Comparison of ENCODE assay signal across 26 cellular contexts in the genomic region with DNA sequence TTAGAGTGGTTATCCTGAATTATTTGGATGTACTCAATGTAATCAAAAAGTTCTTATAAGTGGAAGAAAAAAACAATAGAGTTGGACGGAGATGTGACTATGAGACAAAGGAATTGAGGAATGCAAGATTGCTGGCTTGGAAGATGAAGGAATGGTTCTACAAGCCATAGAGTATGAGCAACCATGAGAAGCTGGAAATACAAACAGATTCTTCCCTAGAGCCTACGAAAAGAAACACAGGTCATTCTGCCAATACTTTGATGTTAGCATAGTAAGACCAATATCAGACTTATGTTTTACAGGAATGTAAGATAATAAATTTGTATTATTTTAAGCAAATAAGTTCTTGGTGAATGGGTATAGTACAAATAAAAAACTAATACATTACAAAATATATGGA.
DNase-seq lines count a peak whose midpoint lies in the region; ATAC-seq and TF ChIP-seq lines count a peak whose summit lies in the region.
"Had no signal": no experiment of that assay in that cellular context is flagged by ENCODE, and none has a peak within 500 bp of the region (broad histone marks: within the 10 kb centered on the region; RNA-seq: fewer than 3 reads in every experiment).

No MANE protein-coding gene starts in this region.

- TF ChIP-seq CTCF in LNCaP clone FGC (IDR thresholded peaks at IDR 0.05; ENCODE audit: control insufficient read depth, extremely low read depth, insufficient read depth): no peak
- TF ChIP-seq CTCF in cardiac fibroblast (IDR thresholded peaks at IDR 0.05; ENCODE audit: low read depth, low read length): no peak
- no peak for TF ChIP-seq CTCF in lower lobe of right lung (IDR thresholded peaks at IDR 0.05)

- H3K4me3 ChIP-seq in LNCaP clone FGC (ENCODE audit: low read depth, low read length): no peak overlapping the region
- H3K4me3 ChIP-seq in cardiac fibroblast (replicated peaks in 1 of 2; ENCODE audit: low read depth in 2 of 2, low read length in 2 of 2): no peak overlapping the region
- H3K4me3 ChIP-seq in lower lobe of right lung: no peak overlapping the region
- H3K4me3 ChIP-seq: A549, coronary artery, hepatocyte, left ventricle myocardium inferior, Peyer's patch, psoas muscle, SJCRH30, skin epidermis, tibial nerve had no signal

- no peaks in the 10 kb centered on the region for H3K9me3 ChIP-seq in lower lobe of right lung
- H3K9me3 ChIP-seq: A549, left ventricle myocardium inferior, Peyer's patch, psoas muscle, SJCRH30, tibial nerve had no signal

- DNase-seq in AG08396 (ENCODE audit: low spot score): peak; percentile 11
- peak; percentile 73 for DNase-seq in LNCaP clone FGC (ENCODE audit: low read depth)
- DNase-seq in cardiac fibroblast (ENCODE audit: low read depth in 2 of 2): peak; percentile 4 to 74
- peak; percentile 5 for DNase-seq in myocyte (ENCODE audit: low read depth)
- no peak for DNase-seq in lower lobe of right lung
- DNase-seq: activated CD4-positive, alpha-beta T cell treated with anti-CD3 and anti-CD28 coated beads for 48 hours; activated naive CD4-positive, alpha-beta T cell treated with anti-CD3 and anti-CD28 coated beads, Interleukin-2, amount 50 U/mL, for 16 hours; Calu3; H7; left ventricle myocardium inferior; NCI-H1417 treated with DMSO at 0.1 percent for 48 hours; NCI-H510A; Peyer's patch; psoas muscle; SJCRH30; stimulated activated naive CD4-positive, alpha-beta T cell treated with Interleukin-2 at 50 U/mL for 16 hours; T-helper 17 cell had no signal

- no peak for ATAC-seq in GM18519 (IDR thresholded peaks at IDR 0.05; ENCODE audit: low FRiP score, unreplicated experiment)
- no peak for ATAC-seq in GM19324 (IDR thresholded peaks at IDR 0.05; ENCODE audit: low FRiP score, unreplicated experiment)
- ATAC-seq in lower lobe of right lung: no peak
- ATAC-seq in GM21619 (IDR thresholded peaks at IDR 0.05; ENCODE audit: unreplicated experiment): no peak
- ATAC-seq: A549, psoas muscle, T-helper 17 cell had no signal

- H3K36me3 ChIP-seq in lower lobe of right lung: no peaks in the 10 kb centered on the region
- H3K36me3 ChIP-seq: left ventricle myocardium inferior, Peyer's patch, tibial nerve had no signal

- intact Hi-C loops in lower lobe of right lung (cut with DNase I): no loop called here

- H3K4me1 ChIP-seq in lower lobe of right lung: no peaks in the 10 kb centered on the region
- H3K4me1 ChIP-seq: A549, left ventricle myocardium inferior, Peyer's patch, psoas muscle, SJCRH30, tibial nerve had no signal

- no peak overlapping the region for H3K27ac ChIP-seq in lower lobe of right lung
- H3K27ac ChIP-seq: A549, C4-2B, coronary artery, hepatocyte, left ventricle myocardium inferior, Peyer's patch, psoas muscle, SJCRH30, skin epidermis, tibial nerve had no signal

- H3K27me3 ChIP-seq in lower lobe of right lung (ENCODE audit: low read depth): no peaks in the 10 kb centered on the region
- H3K27me3 ChIP-seq: hepatocyte, Peyer's patch, SJCRH30, tibial nerve had no signal
